1 cellular context compared by ENCODE assay signal in the genomic region with DNA sequence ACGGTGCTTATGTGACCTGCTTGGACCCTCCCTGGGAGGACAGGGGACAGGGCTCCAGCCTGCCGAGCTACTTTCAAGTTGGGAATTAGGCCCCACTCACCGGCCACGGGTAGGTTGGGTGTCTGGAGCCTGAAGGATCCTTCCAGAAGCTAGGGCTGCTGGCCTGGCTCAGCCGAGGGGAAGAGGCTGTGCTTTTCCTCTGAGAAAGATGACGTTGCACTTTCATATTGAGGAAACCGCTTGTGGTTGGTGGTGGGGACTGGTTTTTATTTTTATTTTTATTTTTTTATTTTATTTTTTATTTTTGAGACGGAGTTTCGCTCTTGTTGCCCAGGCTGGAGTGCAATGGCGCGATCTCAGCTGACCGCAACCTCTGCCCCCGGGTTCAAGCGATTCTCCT.
TF ChIP-seq lines count a peak whose summit lies in the region.

A gene with protein sequence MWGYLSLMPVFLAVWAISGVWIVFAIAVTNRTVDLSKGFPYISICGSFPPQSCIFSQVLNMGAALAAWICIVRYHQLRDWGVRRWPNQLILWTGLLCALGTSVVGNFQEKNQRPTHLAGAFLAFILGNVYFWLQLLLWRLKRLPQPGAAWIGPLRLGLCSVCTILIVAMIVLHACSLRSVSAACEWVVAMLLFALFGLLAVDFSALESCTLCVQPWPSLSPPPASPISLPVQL (minus strand): TSS at position 170 of the 400 bp plus-strand sequence. CDS start 4,305 bp downstream, outside the sequence.

TF ChIP-seq in K562, 482 proteins besides CTCF, POLR2A, EP300 and RAD21 (continued from another document):
- TF ChIP-seq, protein P1, sequence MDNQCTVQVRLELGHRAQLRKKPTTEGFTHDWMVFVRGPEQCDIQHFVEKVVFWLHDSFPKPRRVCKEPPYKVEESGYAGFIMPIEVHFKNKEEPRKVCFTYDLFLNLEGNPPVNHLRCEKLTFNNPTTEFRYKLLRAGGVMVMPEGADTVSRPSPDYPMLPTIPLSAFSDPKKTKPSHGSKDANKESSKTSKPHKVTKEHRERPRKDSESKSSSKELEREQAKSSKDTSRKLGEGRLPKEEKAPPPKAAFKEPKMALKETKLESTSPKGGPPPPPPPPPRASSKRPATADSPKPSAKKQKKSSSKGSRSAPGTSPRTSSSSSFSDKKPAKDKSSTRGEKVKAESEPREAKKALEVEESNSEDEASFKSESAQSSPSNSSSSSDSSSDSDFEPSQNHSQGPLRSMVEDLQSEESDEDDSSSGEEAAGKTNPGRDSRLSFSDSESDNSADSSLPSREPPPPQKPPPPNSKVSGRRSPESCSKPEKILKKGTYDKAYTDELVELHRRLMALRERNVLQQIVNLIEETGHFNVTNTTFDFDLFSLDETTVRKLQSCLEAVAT (IDR thresholded peaks at IDR 0.05), result 0 out of 4 replicates have a peak, but pooled peaks of 1 of the 2 experiments have one; percentile 57
- TF ChIP-seq MAFG (tag; conservative IDR thresholded peaks at IDR 0.05), result peak; percentile 98
- TF ChIP-seq, protein P2, sequence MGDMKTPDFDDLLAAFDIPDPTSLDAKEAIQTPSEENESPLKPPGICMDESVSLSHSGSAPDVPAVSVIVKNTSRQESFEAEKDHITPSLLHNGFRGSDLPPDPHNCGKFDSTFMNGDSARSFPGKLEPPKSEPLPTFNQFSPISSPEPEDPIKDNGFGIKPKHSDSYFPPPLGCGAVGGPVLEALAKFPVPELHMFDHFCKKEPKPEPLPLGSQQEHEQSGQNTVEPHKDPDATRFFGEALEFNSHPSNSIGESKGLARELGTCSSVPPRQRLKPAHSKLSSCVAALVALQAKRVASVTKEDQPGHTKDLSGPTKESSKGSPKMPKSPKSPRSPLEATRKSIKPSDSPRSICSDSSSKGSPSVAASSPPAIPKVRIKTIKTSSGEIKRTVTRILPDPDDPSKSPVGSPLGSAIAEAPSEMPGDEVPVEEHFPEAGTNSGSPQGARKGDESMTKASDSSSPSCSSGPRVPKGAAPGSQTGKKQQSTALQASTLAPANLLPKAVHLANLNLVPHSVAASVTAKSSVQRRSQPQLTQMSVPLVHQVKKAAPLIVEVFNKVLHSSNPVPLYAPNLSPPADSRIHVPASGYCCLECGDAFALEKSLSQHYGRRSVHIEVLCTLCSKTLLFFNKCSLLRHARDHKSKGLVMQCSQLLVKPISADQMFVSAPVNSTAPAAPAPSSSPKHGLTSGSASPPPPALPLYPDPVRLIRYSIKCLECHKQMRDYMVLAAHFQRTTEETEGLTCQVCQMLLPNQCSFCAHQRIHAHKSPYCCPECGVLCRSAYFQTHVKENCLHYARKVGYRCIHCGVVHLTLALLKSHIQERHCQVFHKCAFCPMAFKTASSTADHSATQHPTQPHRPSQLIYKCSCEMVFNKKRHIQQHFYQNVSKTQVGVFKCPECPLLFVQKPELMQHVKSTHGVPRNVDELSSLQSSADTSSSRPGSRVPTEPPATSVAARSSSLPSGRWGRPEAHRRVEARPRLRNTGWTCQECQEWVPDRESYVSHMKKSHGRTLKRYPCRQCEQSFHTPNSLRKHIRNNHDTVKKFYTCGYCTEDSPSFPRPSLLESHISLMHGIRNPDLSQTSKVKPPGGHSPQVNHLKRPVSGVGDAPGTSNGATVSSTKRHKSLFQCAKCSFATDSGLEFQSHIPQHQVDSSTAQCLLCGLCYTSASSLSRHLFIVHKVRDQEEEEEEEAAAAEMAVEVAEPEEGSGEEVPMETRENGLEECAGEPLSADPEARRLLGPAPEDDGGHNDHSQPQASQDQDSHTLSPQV (IDR thresholded peaks at IDR 0.05), result peak; percentile 83
- no peak for TF ChIP-seq TAF1 (IDR thresholded peaks at IDR 0.05; ENCODE audit: control insufficient read depth, extremely low read depth, insufficient read depth, low read length, severe bottlenecking)
- peak; percentile 32 for TF ChIP-seq POLR2B (IDR thresholded peaks at IDR 0.05; ENCODE audit: low read depth, partially characterized antibody)
- peak; percentile 87 for TF ChIP-seq MAFF (IDR thresholded peaks at IDR 0.05; ENCODE audit: low read length)
- TF ChIP-seq PHF8 (IDR thresholded peaks at IDR 0.05; ENCODE audit: borderline replicate concordance, low read length), result peak; percentile 26; the same call in 1 of the 2 replicates
- peak; percentile 98 for TF ChIP-seq C11orf30 (IDR thresholded peaks at IDR 0.05; ENCODE audit: low read depth)
- TF ChIP-seq SMARCE1 (IDR thresholded peaks at IDR 0.05), result peak; percentile 53; the same call in 1 of the 2 replicates
- TF ChIP-seq SUPT5H (IDR thresholded peaks at IDR 0.05), result peak; percentile 34
- peak; percentile 87 for TF ChIP-seq MAFK (IDR thresholded peaks at IDR 0.05; ENCODE audit: low read length)
- 0 out of 2 replicates have a peak, but pooled peaks have one; percentile 28 for TF ChIP-seq POLR2G (IDR thresholded peaks at IDR 0.05; ENCODE audit: low read depth, low read length)
- TF ChIP-seq BACH1 (tag; IDR thresholded peaks at IDR 0.05), result peak; percentile 63; the same call in 1 of the 2 replicates
- peak; percentile 57 for TF ChIP-seq DPF2 (IDR thresholded peaks at IDR 0.05)
- TF ChIP-seq IRF2 (CRISPR knock-in tag; IDR thresholded peaks at IDR 0.05), result no peak
- TF ChIP-seq MCM3 (IDR thresholded peaks at IDR 0.05), result no peak
- no peak for TF ChIP-seq CHCHD3 (CRISPR knock-in tag; IDR thresholded peaks at IDR 0.05)
- no peak for TF ChIP-seq CCNT2 (IDR thresholded peaks at IDR 0.05; ENCODE audit: borderline replicate concordance, extremely low read depth, insufficient read length, low read depth, low read length)
- TF ChIP-seq THRAP3 (IDR thresholded peaks at IDR 0.05; ENCODE audit: borderline replicate concordance), result 0 out of 2 replicates have a peak, but pooled peaks have one; percentile 26
- no peak for TF ChIP-seq ATF1 (CRISPR knock-in tag; IDR thresholded peaks at IDR 0.05)
- TF ChIP-seq ATF1 (tag; IDR thresholded peaks at IDR 0.05), result 0 out of 2 replicates have a peak, but pooled peaks have one; percentile 6
- TF ChIP-seq ZNF124 (CRISPR knock-in tag; IDR thresholded peaks at IDR 0.05), result no peak
- 0 out of 2 replicates have a peak, but pooled peaks have one; percentile 28 for TF ChIP-seq L3MBTL2 (IDR thresholded peaks at IDR 0.05)
- TF ChIP-seq SMARCA4 (IDR thresholded peaks at IDR 0.05), result peak; percentile 43; the same call in 1 of the 2 replicates
- TF ChIP-seq RUNX1 (IDR thresholded peaks at IDR 0.05; ENCODE audit: low read depth), result no peak
- no peak for TF ChIP-seq CEBPG (CRISPR knock-in tag; IDR thresholded peaks at IDR 0.05)
- TF ChIP-seq CEBPG (tag; conservative IDR thresholded peaks at IDR 0.05 in 1 of 2, IDR thresholded peaks at IDR 0.05 in 1 of 2), result no peak
- no peak for TF ChIP-seq ZBTB1 (CRISPR knock-in tag; IDR thresholded peaks at IDR 0.05; ENCODE audit: borderline replicate concordance, low read depth)
- TF ChIP-seq SPI1 (IDR thresholded peaks at IDR 0.05; ENCODE audit: borderline replicate concordance, low read depth, low read length), result peak; percentile 20; the same call in 1 of the 2 replicates
- TF ChIP-seq ZEB2 (IDR thresholded peaks at IDR 0.05), result no peak
- TF ChIP-seq, protein P3, sequence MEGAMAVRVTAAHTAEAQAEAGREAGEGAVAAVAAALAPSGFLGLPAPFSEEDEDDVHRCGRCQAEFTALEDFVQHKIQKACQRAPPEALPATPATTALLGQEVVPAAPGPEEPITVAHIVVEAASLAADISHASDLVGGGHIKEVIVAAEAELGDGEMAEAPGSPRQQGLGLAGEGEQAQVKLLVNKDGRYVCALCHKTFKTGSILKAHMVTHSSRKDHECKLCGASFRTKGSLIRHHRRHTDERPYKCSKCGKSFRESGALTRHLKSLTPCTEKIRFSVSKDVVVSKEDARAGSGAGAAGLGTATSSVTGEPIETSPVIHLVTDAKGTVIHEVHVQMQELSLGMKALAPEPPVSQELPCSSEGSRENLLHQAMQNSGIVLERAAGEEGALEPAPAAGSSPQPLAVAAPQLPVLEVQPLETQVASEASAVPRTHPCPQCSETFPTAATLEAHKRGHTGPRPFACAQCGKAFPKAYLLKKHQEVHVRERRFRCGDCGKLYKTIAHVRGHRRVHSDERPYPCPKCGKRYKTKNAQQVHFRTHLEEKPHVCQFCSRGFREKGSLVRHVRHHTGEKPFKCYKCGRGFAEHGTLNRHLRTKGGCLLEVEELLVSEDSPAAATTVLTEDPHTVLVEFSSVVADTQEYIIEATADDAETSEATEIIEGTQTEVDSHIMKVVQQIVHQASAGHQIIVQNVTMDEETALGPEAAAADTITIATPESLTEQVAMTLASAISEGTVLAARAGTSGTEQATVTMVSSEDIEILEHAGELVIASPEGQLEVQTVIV (CRISPR knock-in tag; IDR thresholded peaks at IDR 0.05; ENCODE audit: borderline replicate concordance), result no peak
- TF ChIP-seq NFE2L1 (tag; IDR thresholded peaks at IDR 0.05; ENCODE audit: borderline replicate concordance, low read depth), result peak; percentile 58; the same call in 1 of the 2 replicates
- peak; percentile 45; the same call in 1 of the 2 replicates for TF ChIP-seq RBFOX2 (IDR thresholded peaks at IDR 0.05; ENCODE audit: low read depth, low read length)
- 0 out of 4 replicates have a peak, but pooled peaks of 1 of the 2 experiments have one; percentile 36 for TF ChIP-seq MAZ (CRISPR knock-in tag; conservative IDR thresholded peaks at IDR 0.05 in 1 of 2, IDR thresholded peaks at IDR 0.05 in 1 of 2)
- TF ChIP-seq CAMTA2 (CRISPR knock-in tag; conservative IDR thresholded peaks at IDR 0.05), result no peak
- no peak for TF ChIP-seq TAL1 (IDR thresholded peaks at IDR 0.05)
- no peak for TF ChIP-seq ZNF766 (CRISPR knock-in tag; conservative IDR thresholded peaks at IDR 0.05)
- peak; percentile 54 for TF ChIP-seq ARID1B (IDR thresholded peaks at IDR 0.05)
- no peak for TF ChIP-seq ZNF785 (CRISPR knock-in tag; IDR thresholded peaks at IDR 0.05)
- TF ChIP-seq, protein P4, sequence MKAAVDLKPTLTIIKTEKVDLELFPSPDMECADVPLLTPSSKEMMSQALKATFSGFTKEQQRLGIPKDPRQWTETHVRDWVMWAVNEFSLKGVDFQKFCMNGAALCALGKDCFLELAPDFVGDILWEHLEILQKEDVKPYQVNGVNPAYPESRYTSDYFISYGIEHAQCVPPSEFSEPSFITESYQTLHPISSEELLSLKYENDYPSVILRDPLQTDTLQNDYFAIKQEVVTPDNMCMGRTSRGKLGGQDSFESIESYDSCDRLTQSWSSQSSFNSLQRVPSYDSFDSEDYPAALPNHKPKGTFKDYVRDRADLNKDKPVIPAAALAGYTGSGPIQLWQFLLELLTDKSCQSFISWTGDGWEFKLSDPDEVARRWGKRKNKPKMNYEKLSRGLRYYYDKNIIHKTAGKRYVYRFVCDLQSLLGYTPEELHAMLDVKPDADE (conservative IDR thresholded peaks at IDR 0.05; ENCODE audit: control insufficient read depth, low read depth, low read length), result no peak
- peak; percentile 89 for TF ChIP-seq NFE2 (IDR thresholded peaks at IDR 0.05; ENCODE audit: low read depth)
TF ChIP-seq in K562: peak in this region for 27.
